In the genomic region with DNA sequence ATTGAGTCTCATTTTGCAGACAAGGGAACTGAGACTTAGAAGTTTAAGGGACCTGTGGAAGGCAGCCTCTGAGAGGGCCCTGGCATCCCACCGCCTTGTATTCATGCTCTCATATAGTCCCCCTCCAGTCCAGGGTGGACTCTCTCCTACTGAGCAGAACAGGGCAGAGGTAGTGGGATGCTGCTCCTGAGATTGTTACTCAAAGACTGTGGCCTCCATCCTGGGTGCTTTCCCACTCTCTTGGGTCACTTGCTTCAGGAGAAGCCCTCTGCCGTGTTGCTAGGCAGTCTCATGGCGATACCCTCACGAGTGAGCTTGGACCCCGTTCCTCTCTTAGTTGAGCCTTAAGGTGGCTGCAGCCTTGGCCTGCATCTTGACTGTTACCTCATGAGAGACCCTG, we compare ENCODE assay signal across 28 cellular contexts.
"Had no signal": no experiment of that assay in that cellular context is flagged by ENCODE, and none has a peak within 500 bp of the region (broad histone marks: within the 10 kb centered on the region; RNA-seq: fewer than 3 reads in every experiment).

No MANE protein-coding gene starts in this region.

- H3K9me3 ChIP-seq: stomach, suprapubic skin, testis, thoracic aorta, thyroid gland, tibial artery, tibial nerve, transverse colon, upper lobe of left lung, upper lobe of right lung, uterus, vagina had no signal

- H3K36me3 Mint-ChIP-seq: stimulated activated effector memory CD8-positive, alpha-beta T cell treated with anti-CD3 and anti-CD28 coated beads, Interleukin-12 subunit alpha, Interleukin-12 subunit beta, amount 100 ng/mL, for 72 hours; stimulated activated memory B cell treated with anti-CD40 and anti-IgM and Interleukin-4, amounts not matched to agents 10 μg/mL and 1 μg/mL and 100 μg/mL, for 72 hours; stimulated activated naive B cell treated with anti-CD40 and anti-IgM and Interleukin-4, amounts not matched to agents 10 μg/mL and 1 μg/mL and 100 μg/mL, for 72 hours; type B pancreatic cell had no signal

- H3K4me1 ChIP-seq: stomach, suprapubic skin, testis, thyroid gland, tibial artery, tibial nerve, transverse colon, upper lobe of left lung, upper lobe of right lung, uterus, vagina had no signal

- H3K9me3 Mint-ChIP-seq: stimulated activated effector memory CD8-positive, alpha-beta T cell treated with anti-CD3 and anti-CD28 coated beads, Interleukin-12 subunit alpha, Interleukin-12 subunit beta, amount 100 ng/mL, for 72 hours; stimulated activated memory B cell treated with anti-CD40 and anti-IgM and Interleukin-4, amounts not matched to agents 10 μg/mL and 1 μg/mL and 100 μg/mL, for 72 hours; stimulated activated naive B cell treated with anti-CD40 and anti-IgM and Interleukin-4, amounts not matched to agents 10 μg/mL and 1 μg/mL and 100 μg/mL, for 72 hours; stimulated activated naive CD8-positive, alpha-beta T cell treated with anti-CD3 and anti-CD28 coated beads, Interleukin-15, amount 100 ng/mL, for 72 hours; stimulated activated naive CD8-positive, alpha-beta T cell treated with anti-CD3 and anti-CD28 coated beads, Interleukin-15, Interleukin-2, amounts not matched to agents 100 ng/mL and 50 ng/mL, for 24 hours; type B pancreatic cell had no signal

- DNase-seq: stimulated activated CD4-positive, alpha-beta T cell treated with anti-CD3 and anti-CD28 coated beads, Interleukin-2, amount 100 ng/mL, for 48 hours; stimulated activated CD4-positive, alpha-beta T cell treated with anti-CD3 and anti-CD28 coated beads, Interleukin-4, amount 100 ng/mL, for 1 hour; stimulated activated CD4-positive, alpha-beta T cell treated with anti-CD3 and anti-CD28 coated beads, Interleukin-4, amount 100 ng/mL, for 24 hours; stimulated activated CD4-positive, alpha-beta T cell treated with anti-CD3 and anti-CD28 coated beads, Interleukin-4, amount 100 ng/mL, for 4 hours; stimulated activated CD8-positive, alpha-beta memory T cell treated with anti-CD3 and anti-CD28 coated beads, Interleukin-4, amount 100 ng/mL, for 48 hours; stimulated activated naive B cell treated with anti-CD40 and anti-IgM and Interleukin-4, amounts not matched to agents 10 μg/mL and 1 μg/mL and 100 μg/mL, for 72 hours; stimulated activated naive CD4-positive, alpha-beta T cell; stimulated activated naive CD4-positive, alpha-beta T cell treated with Interleukin-2 at 50 U/mL for 16 hours; stimulated activated naive CD8-positive, alpha-beta T cell treated with anti-CD3 and anti-CD28 coated beads, Interleukin-15, amount 100 ng/mL, for 72 hours; stimulated activated naive CD8-positive, alpha-beta T cell treated with anti-CD3 and anti-CD28 coated beads, Interleukin-15, Interleukin-2, amounts not matched to agents 100 U/mL and 50 U/mL, for 24 hours; stomach; substantia nigra; testis; thyroid gland; tibial artery; transverse colon; trophoblast cell; upper lobe of left lung; upper lobe of right lung; uterus had no signal

- H3K27ac Mint-ChIP-seq: stimulated activated effector memory CD8-positive, alpha-beta T cell treated with anti-CD3 and anti-CD28 coated beads, Interleukin-12 subunit alpha, Interleukin-12 subunit beta, amount 100 ng/mL, for 72 hours; stimulated activated memory B cell treated with anti-CD40 and anti-IgM and Interleukin-4, amounts not matched to agents 10 μg/mL and 1 μg/mL and 100 μg/mL, for 72 hours; stimulated activated naive B cell treated with anti-CD40 and anti-IgM and Interleukin-4, amounts not matched to agents 10 μg/mL and 1 μg/mL and 100 μg/mL, for 72 hours; stimulated activated naive CD8-positive, alpha-beta T cell treated with anti-CD3 and anti-CD28 coated beads, Interleukin-15, amount 100 ng/mL, for 72 hours; stimulated activated naive CD8-positive, alpha-beta T cell treated with anti-CD3 and anti-CD28 coated beads, Interleukin-15, Interleukin-2, amounts not matched to agents 100 ng/mL and 50 ng/mL, for 24 hours; type B pancreatic cell had no signal

- H3K4me3 Mint-ChIP-seq: stimulated activated effector memory CD8-positive, alpha-beta T cell treated with anti-CD3 and anti-CD28 coated beads, Interleukin-12 subunit alpha, Interleukin-12 subunit beta, amount 100 ng/mL, for 72 hours; stimulated activated memory B cell treated with anti-CD40 and anti-IgM and Interleukin-4, amounts not matched to agents 10 μg/mL and 1 μg/mL and 100 μg/mL, for 72 hours; stimulated activated naive B cell treated with anti-CD40 and anti-IgM and Interleukin-4, amounts not matched to agents 10 μg/mL and 1 μg/mL and 100 μg/mL, for 72 hours; stimulated activated naive CD8-positive, alpha-beta T cell treated with anti-CD3 and anti-CD28 coated beads, Interleukin-15, amount 100 ng/mL, for 72 hours; stimulated activated naive CD8-positive, alpha-beta T cell treated with anti-CD3 and anti-CD28 coated beads, Interleukin-15, Interleukin-2, amounts not matched to agents 100 ng/mL and 50 ng/mL, for 24 hours; type B pancreatic cell had no signal

- H3K4me3 ChIP-seq: stomach, suprapubic skin, testis, thoracic aorta, thyroid gland, tibial artery, tibial nerve, transverse colon, upper lobe of left lung, upper lobe of right lung, uterus, vagina had no signal

- H3K36me3 ChIP-seq: stomach, suprapubic skin, thoracic aorta, thyroid gland, tibial artery, tibial nerve, transverse colon, upper lobe of left lung, upper lobe of right lung, uterus, vagina had no signal

- H3K27ac ChIP-seq: stomach, suprapubic skin, testis, thoracic aorta, thyroid gland, tibial artery, tibial nerve, transverse colon, upper lobe of left lung, upper lobe of right lung, uterus, vagina had no signal

- H3K27me3 ChIP-seq: suprapubic skin, testis, thyroid gland, tibial artery, tibial nerve, transverse colon, upper lobe of left lung, uterus, vagina had no signal

- ATAC-seq: stimulated activated effector memory CD8-positive, alpha-beta T cell treated with anti-CD3 and anti-CD28 coated beads, Interleukin-12 subunit alpha, Interleukin-12 subunit beta, amount 100 ng/mL, for 72 hours; stimulated activated memory B cell treated with anti-CD40 and anti-IgM and Interleukin-4, amounts not matched to agents 10 μg/mL and 1 μg/mL and 100 μg/mL, for 72 hours; stimulated activated naive B cell treated with anti-CD40 and anti-IgM and Interleukin-4, amounts not matched to agents 10 μg/mL and 1 μg/mL and 100 μg/mL, for 72 hours; stimulated activated naive CD8-positive, alpha-beta T cell treated with anti-CD3 and anti-CD28 coated beads, Interleukin-15, amount 100 ng/mL, for 72 hours; stimulated activated naive CD8-positive, alpha-beta T cell treated with anti-CD3 and anti-CD28 coated beads, Interleukin-15, Interleukin-2, amounts not matched to agents 100 U/mL and 50 U/mL, for 24 hours; upper lobe of right lung had no signal

- H3K4me1 Mint-ChIP-seq: stimulated activated memory B cell treated with anti-CD40 and anti-IgM and Interleukin-4, amounts not matched to agents 10 μg/mL and 1 μg/mL and 100 μg/mL, for 72 hours; stimulated activated naive B cell treated with anti-CD40 and anti-IgM and Interleukin-4, amounts not matched to agents 10 μg/mL and 1 μg/mL and 100 μg/mL, for 72 hours had no signal
